1 cellular context compared by ENCODE assay signal in the genomic region with DNA sequence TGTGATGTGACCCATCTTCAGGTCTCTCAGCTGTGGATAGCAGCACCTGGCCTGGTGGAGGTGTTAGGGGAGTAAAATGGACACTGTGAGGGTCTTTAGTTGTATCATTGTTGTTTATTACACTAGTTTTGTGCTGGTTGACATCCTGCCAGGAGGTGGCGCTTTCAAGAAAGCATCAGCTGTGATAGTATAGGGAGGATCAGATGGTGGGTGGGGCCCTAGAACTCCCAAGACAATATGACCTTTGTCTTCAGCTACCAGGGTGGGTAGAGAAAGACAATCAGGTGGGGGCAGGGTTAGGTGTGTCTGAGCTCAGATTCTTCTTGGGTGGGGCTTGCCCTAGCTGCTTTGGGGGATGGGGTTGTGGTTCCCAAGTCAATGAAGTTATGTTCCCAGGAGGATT.
TF ChIP-seq lines count a peak whose summit lies in the region.

No MANE protein-coding gene starts in this region.

TF ChIP-seq in WTC11, 78 proteins besides CTCF, POLR2A, EP300 and RAD21 (continued from another document):
- TF ChIP-seq, protein P1, sequence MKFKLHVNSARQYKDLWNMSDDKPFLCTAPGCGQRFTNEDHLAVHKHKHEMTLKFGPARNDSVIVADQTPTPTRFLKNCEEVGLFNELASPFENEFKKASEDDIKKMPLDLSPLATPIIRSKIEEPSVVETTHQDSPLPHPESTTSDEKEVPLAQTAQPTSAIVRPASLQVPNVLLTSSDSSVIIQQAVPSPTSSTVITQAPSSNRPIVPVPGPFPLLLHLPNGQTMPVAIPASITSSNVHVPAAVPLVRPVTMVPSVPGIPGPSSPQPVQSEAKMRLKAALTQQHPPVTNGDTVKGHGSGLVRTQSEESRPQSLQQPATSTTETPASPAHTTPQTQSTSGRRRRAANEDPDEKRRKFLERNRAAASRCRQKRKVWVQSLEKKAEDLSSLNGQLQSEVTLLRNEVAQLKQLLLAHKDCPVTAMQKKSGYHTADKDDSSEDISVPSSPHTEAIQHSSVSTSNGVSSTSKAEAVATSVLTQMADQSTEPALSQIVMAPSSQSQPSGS (CRISPR knock-in tag; IDR thresholded peaks at IDR 0.05; ENCODE audit: borderline replicate concordance, low read depth), result no peak
